ENCODE assay signal across 20 cellular contexts in the genomic region with DNA sequence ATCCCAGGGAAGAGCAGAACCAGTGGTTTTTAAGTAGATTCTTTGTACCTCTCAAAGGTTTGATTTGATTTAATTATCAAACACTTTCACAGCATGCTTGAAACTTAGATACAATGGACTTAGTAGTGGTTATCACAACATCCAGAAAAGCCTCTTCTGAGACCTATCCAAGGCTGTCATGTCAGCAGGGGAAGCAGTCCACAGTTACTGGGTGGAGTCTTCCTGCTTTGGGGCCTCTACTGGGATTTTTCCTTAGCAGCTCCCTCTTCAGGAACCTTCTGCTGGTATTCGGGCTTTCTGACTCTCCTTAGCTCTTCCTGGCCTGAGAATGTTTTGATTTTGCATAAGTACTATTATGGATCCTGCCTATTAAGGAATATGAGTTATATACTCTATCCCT. TPM values are rescaled to one million over a fixed set of nuclear protein-coding genes. Genes with fewer than 3 reads are reported as not detected.
DNase-seq lines count a peak whose midpoint lies in the region; ATAC-seq and TF ChIP-seq lines count a peak whose summit lies in the region.
"Had no signal": no experiment of that assay in that cellular context is flagged by ENCODE, and none has a peak within 500 bp of the region (broad histone marks: within the 10 kb centered on the region; RNA-seq: fewer than 3 reads in every experiment).

No MANE protein-coding gene starts in this region.

- peaks cover 2% of the 10 kb centered on the region for H3K4me1 Mint-ChIP-seq in memory B cell

- POLR2A ChIA-PET in BJ (lab: Charles Lee) = no interaction called here
- POLR2A ChIA-PET in GM10248 (lab: Yijun Ruan, JAX) = no interaction called here

- H3K4me3 Mint-ChIP-seq in memory B cell = no peak overlapping the region
- H3K4me3 Mint-ChIP-seq: activated naive CD8-positive, alpha-beta T cell treated with anti-CD3 and anti-CD28 coated beads, Interleukin-2, amount 50 U/mL, for 24 hours; naive thymus-derived CD4-positive, alpha-beta T cell had no signal

- H3K27me3 ChIP-seq in BJ (ENCODE audit: control insufficient read depth, insufficient read depth, low read length) = no peaks in the 10 kb centered on the region
- H3K27me3 ChIP-seq: breast epithelium, gastroesophageal sphincter, ovary had no signal

- DNase-seq in BJ (ENCODE audit: low read depth) (no peak), OCI-M1 (lab: John Stamatoyannopoulos, UW) (peak; percentile 20), dermis blood vessel endothelial cell (peak; percentile 62), memory B cell (ENCODE audit: low spot score in 2 of 2) (no peak), cerebellar cortex (ENCODE audit: low spot score) (no peak), GM10248 (ENCODE audit: extremely low spot score) (no peak)
- DNase-seq: activated CD8-positive, alpha-beta memory T cell treated with anti-CD3 and anti-CD28 coated beads, Interleukin-2, amount 50 U/mL, for 4 hours; activated effector memory CD4-positive, alpha-beta T cell treated with Interleukin-2 at 50 U/mL for 16 hours; activated naive CD8-positive, alpha-beta T cell treated with anti-CD3 and anti-CD28 coated beads, Interleukin-2, amount 50 U/mL, for 24 hours; naive thymus-derived CD4-positive, alpha-beta T cell; NCI-H1436 treated with DMSO at 0.1 percent for 48 hours; NCI-H2171; NCI-H526; ovary; RPMI8226 had no signal

- no peak for ATAC-seq in memory B cell (ENCODE audit: low read depth)
- no peak for ATAC-seq in GM21528 (IDR thresholded peaks at IDR 0.05; ENCODE audit: low FRiP score, unreplicated experiment)
- ATAC-seq in HG02642 (IDR thresholded peaks at IDR 0.05; ENCODE audit: poor library complexity, unreplicated experiment) = no peak
- ATAC-seq: activated naive CD8-positive, alpha-beta T cell treated with anti-CD3 and anti-CD28 coated beads, Interleukin-2, amount 50 U/mL, for 24 hours; gastroesophageal sphincter; naive thymus-derived CD4-positive, alpha-beta T cell; sciatic nerve had no signal

- peaks cover 15% of the 10 kb centered on the region for H3K36me3 ChIP-seq in BJ (ENCODE audit: control insufficient read depth, insufficient read depth, low read length)
- H3K36me3 ChIP-seq: ovary had no signal

- 0 out of 2 replicates have a peak, but pooled peaks have one; percentile 5 for TF ChIP-seq CTCF in BJ (IDR thresholded peaks at IDR 0.05; ENCODE audit: insufficient read depth, low read depth, low read length)
- TF ChIP-seq CTCF in GM10248 (IDR thresholded peaks at IDR 0.05; ENCODE audit: control extremely low read depth, extremely low read depth, low read depth, missing control alignments) = no peak

- CTCF ChIA-PET in BJ (lab: Yijun Ruan, JAX) = no interaction called here
- CTCF ChIA-PET in GM10248 (lab: Yijun Ruan, JAX) = no interaction called here

- H3K36me3 Mint-ChIP-seq in memory B cell = peaks cover 36% of the 10 kb centered on the region

- no peaks in the 10 kb centered on the region for H3K9me3 Mint-ChIP-seq in memory B cell
- H3K9me3 Mint-ChIP-seq: activated naive CD8-positive, alpha-beta T cell treated with anti-CD3 and anti-CD28 coated beads, Interleukin-2, amount 50 U/mL, for 24 hours; naive thymus-derived CD4-positive, alpha-beta T cell had no signal

- no peaks in the 10 kb centered on the region for H3K27me3 Mint-ChIP-seq in memory B cell
- H3K27me3 Mint-ChIP-seq: activated naive CD8-positive, alpha-beta T cell treated with anti-CD3 and anti-CD28 coated beads, Interleukin-2, amount 50 U/mL, for 24 hours; naive thymus-derived CD4-positive, alpha-beta T cell had no signal

- H3K27ac Mint-ChIP-seq in memory B cell = peak overlapping the region; percentile 67
- H3K27ac Mint-ChIP-seq: activated naive CD8-positive, alpha-beta T cell treated with anti-CD3 and anti-CD28 coated beads, Interleukin-2, amount 50 U/mL, for 24 hours; naive thymus-derived CD4-positive, alpha-beta T cell had no signal

- H3K4me3 ChIP-seq in BJ (ENCODE audit: low read depth, low read length) = no peak overlapping the region
- H3K4me3 ChIP-seq: breast epithelium, gastroesophageal sphincter, ovary had no signal

RNA-seq across cellular contexts. Expression of gene ARFGEF2, which starts 36.0 kb away (rescaled TPM):
- 15.5 and 20.0 TPM in 2 replicates for polyA plus RNA-seq in BJ (2011; rRNA removed)
- polyA minus RNA-seq in BJ (2011; rRNA and poly(A)+ RNA removed) = 32.4 and 33.1 TPM in 2 replicates
- total RNA-seq in dermis blood vessel endothelial cell = 67.7 and 87.8 TPM in 2 replicates

Comparison
In these comparisons a context has a peak if more than half of its experiments do, and no peak if none do; other contexts are left out.
1. DNase-seq: peak in OCI-M1 (single experiment) and dermis blood vessel endothelial cell (single experiment); none in BJ (single experiment), memory B cell (0 of 2), cerebellar cortex (single experiment) and GM10248 (single experiment).